ENCODE assay signal across 10 cellular contexts in the genomic region with DNA sequence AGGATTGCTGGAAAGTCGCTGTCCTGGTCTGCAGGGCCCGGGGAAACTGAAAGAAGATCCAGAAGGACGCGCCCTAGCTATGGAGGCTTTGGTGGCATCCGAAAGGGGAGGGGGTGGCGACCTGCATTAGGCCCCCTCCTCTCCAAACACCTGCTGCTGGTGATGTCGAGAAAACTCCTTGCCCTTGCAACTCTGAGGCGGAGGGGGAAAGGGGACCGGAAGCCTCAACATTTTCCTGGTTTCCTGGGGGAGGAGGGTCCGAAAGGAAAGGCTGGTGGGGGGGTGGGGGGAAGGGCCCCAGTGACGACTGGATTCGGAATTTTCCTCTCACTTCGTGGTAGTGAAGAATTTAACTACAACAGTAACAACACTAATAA.
DNase-seq lines count a peak whose midpoint lies in the region; TF ChIP-seq lines count a peak whose summit lies in the region.
"Had no signal": no experiment of that assay in that cellular context is flagged by ENCODE, and none has a peak within 500 bp of the region (broad histone marks: within the 10 kb centered on the region; RNA-seq: fewer than 3 reads in every experiment).

No MANE protein-coding gene starts in this region.

- no peaks in the 10 kb centered on the region for H3K36me3 Mint-ChIP-seq in nephron (ENCODE audit: low read depth)

- H3K27me3 ChIP-seq in HUES6 (ENCODE audit: control insufficient read depth, insufficient read depth, low read length) = peaks cover 20% of the 10 kb centered on the region
- peaks cover 27% of the 10 kb centered on the region for H3K27me3 ChIP-seq in ectodermal cell (ENCODE audit: control insufficient read depth, insufficient read depth, low read length, poor library complexity, severe bottlenecking)

- H3K4me3 Mint-ChIP-seq in nephron = peak overlapping the region; percentile 69 to 78 (median 73)

- H3K27me3 Mint-ChIP-seq in nephron (ENCODE audit: low read depth) = peaks cover 75% of the 10 kb centered on the region

- peaks cover 9% of the 10 kb centered on the region for H3K4me1 Mint-ChIP-seq in nephron

- H3K4me1 ChIP-seq in HUES6 (ENCODE audit: control insufficient read depth, insufficient read depth, low read length) = peaks cover 7% of the 10 kb centered on the region; the same call in 1 of the 2 replicates
- no peaks in the 10 kb centered on the region for H3K4me1 ChIP-seq in ectodermal cell (ENCODE audit: control insufficient read depth, insufficient read depth, low read length)

- TF ChIP-seq CTCF in AG10803 (conservative IDR thresholded peaks at IDR 0.05; ENCODE audit: low read length) (no peak), nephron (IDR thresholded peaks at IDR 0.05; ENCODE audit: unreplicated experiment in 3 of 3) (no peak)

- H3K9me3 ChIP-seq in HUES6 (ENCODE audit: control insufficient read depth, insufficient read depth, low read depth, low read length) (no peaks in the 10 kb centered on the region), ectodermal cell (ENCODE audit: control insufficient read depth, low read length) (no peaks in the 10 kb centered on the region)

- no peaks in the 10 kb centered on the region for H3K9me3 Mint-ChIP-seq in nephron

- H3K27ac ChIP-seq in HUES6 (ENCODE audit: low read depth, low read length) = no peak overlapping the region
- no peak overlapping the region for H3K27ac ChIP-seq in ectodermal cell (ENCODE audit: insufficient read depth, low read depth, low read length, poor library complexity, severe bottlenecking)

- WGBS in ectodermal cell, 2 experiments = 2 to 3% methylated on average over 10 to 12 of the region's 13 CpGs

- H3K36me3 ChIP-seq in HUES6 (ENCODE audit: control insufficient read depth, insufficient read depth, low read length) (no peaks in the 10 kb centered on the region), ectodermal cell (ENCODE audit: control insufficient read depth, insufficient read depth, low read length) (no peaks in the 10 kb centered on the region)

- H3K4me3 ChIP-seq in AG10803 (ENCODE audit: low read length) (peak overlapping the region; percentile 54), HUES6 (ENCODE audit: low read depth, low read length) (peak overlapping the region; percentile 87), ectodermal cell (ENCODE audit: insufficient read depth, low read depth, low read length) (peak overlapping the region; percentile 51)

- peak overlapping the region; percentile 68 for H3K9ac ChIP-seq in HUES6 (ENCODE audit: low read length)

- H3K27ac Mint-ChIP-seq in nephron = no peak overlapping the region

- DNase-seq in AG10803 (ENCODE audit: low read depth) = no peak
- no peak for DNase-seq in activated CD8-positive, alpha-beta memory T cell treated with anti-CD3 and anti-CD28 coated beads for 24 hours
- no peak for DNase-seq in effector CD8-positive, alpha-beta T cell (lab: John Stamatoyannopoulos, UW)
- no peak for DNase-seq in HPDE6-E6E7 (ENCODE audit: extremely low spot score)
- no peak for DNase-seq in OCI-M2 (lab: John Stamatoyannopoulos, UW; ENCODE audit: unreplicated experiment)
- DNase-seq: activated gamma-delta T cell, NCI-H226 had no signal
